23 cellular contexts compared by ENCODE assay signal in genomic region chr5:142767925-142768324, GRCh38.
"Had no signal": no experiment of that assay in that cellular context is flagged by ENCODE, and none has a peak within 500 bp of the region (broad histone marks: within the 10 kb centered on the region; RNA-seq: fewer than 3 reads in every experiment).

No MANE protein-coding gene starts in this region.

- H3K4me3 Mint-ChIP-seq: activated CD4-positive, alpha-beta memory T cell treated with anti-CD3 and anti-CD28 coated beads for 36 hours; activated naive CD4-positive, alpha-beta T cell treated with anti-CD3 and anti-CD28 coated beads for 36 hours; activated T-cell treated with anti-CD3 and anti-CD28 coated beads, Interleukin-2, amount 50 U/mL, for 72 hours; natural killer cell treated with Interleukin-12 subunit alpha and Interleukin-12 subunit beta and Interleukin-15 and Interleukin-18, amount 100 ng/mL, for 72 hours; stimulated activated naive B cell treated with anti-CD40 and anti-IgM and Interleukin-4, amounts not matched to agents 10 μg/mL and 1 μg/mL and 100 μg/mL, for 72 hours had no signal

- H3K9me3 ChIP-seq: lower lobe of right lung, right lobe of liver, transverse colon, uterus had no signal

- H3K27ac Mint-ChIP-seq: activated CD4-positive, alpha-beta memory T cell treated with anti-CD3 and anti-CD28 coated beads for 36 hours; activated naive CD4-positive, alpha-beta T cell treated with anti-CD3 and anti-CD28 coated beads for 36 hours; activated T-cell treated with anti-CD3 and anti-CD28 coated beads, Interleukin-2, amount 50 U/mL, for 72 hours; natural killer cell treated with Interleukin-12 subunit alpha and Interleukin-12 subunit beta and Interleukin-15 and Interleukin-18, amount 100 ng/mL, for 72 hours; stimulated activated naive B cell treated with anti-CD40 and anti-IgM and Interleukin-4, amounts not matched to agents 10 μg/mL and 1 μg/mL and 100 μg/mL, for 72 hours had no signal

- H3K27me3 Mint-ChIP-seq: activated CD4-positive, alpha-beta memory T cell treated with anti-CD3 and anti-CD28 coated beads for 36 hours; natural killer cell treated with Interleukin-12 subunit alpha and Interleukin-12 subunit beta and Interleukin-15 and Interleukin-18, amount 100 ng/mL, for 72 hours; stimulated activated naive B cell treated with anti-CD40 and anti-IgM and Interleukin-4, amounts not matched to agents 10 μg/mL and 1 μg/mL and 100 μg/mL, for 72 hours had no signal

- H3K36me3 Mint-ChIP-seq: activated CD4-positive, alpha-beta memory T cell treated with anti-CD3 and anti-CD28 coated beads for 36 hours; natural killer cell treated with Interleukin-12 subunit alpha and Interleukin-12 subunit beta and Interleukin-15 and Interleukin-18, amount 100 ng/mL, for 72 hours had no signal

- H3K4me3 ChIP-seq: lower lobe of right lung, right lobe of liver, smooth muscle cell, transverse colon, uterus had no signal

- DNase-seq: activated CD4-positive, alpha-beta memory T cell treated with anti-CD3 and anti-CD28 coated beads for 36 hours; activated CD4-positive, alpha-beta T cell treated with anti-CD3 and anti-CD28 coated beads for 4 hours; activated CD4-positive, CD25-positive, alpha-beta regulatory T cell; activated effector memory CD4-positive, alpha-beta T cell treated with Interleukin-2 at 50 U/mL for 16 hours; activated naive CD4-positive, alpha-beta T cell treated with anti-CD3 and anti-CD28 coated beads for 36 hours; activated T-cell treated with anti-CD3 and anti-CD28 coated beads, Interleukin-2, amount 50 U/mL, for 72 hours; amygdala; cerebellar nuclear complex; cortex of kidney; kidney; lower lobe of right lung; nucleus accumbens; right lobe of liver; stimulated activated CD4-positive, alpha-beta T cell treated with anti-CD3 and anti-CD28 coated beads, Interleukin-2, amount 100 ng/mL, for 48 hours; stimulated activated CD8-positive, alpha-beta memory T cell treated with anti-CD3 and anti-CD28 coated beads, Interleukin-4, amount 100 ng/mL, for 48 hours; stimulated activated naive B cell treated with anti-CD40 and anti-IgM and Interleukin-4, amounts not matched to agents 10 μg/mL and 1 μg/mL and 100 μg/mL, for 72 hours; T-helper 1 cell; uterus had no signal

- H3K4me1 ChIP-seq: right lobe of liver, uterus had no signal

- H3K4me2 ChIP-seq: smooth muscle cell had no signal

- H3K36me3 ChIP-seq: lower lobe of right lung, right lobe of liver, transverse colon, uterus had no signal

- H3K9me3 Mint-ChIP-seq: activated CD4-positive, alpha-beta memory T cell treated with anti-CD3 and anti-CD28 coated beads for 36 hours; activated naive CD4-positive, alpha-beta T cell treated with anti-CD3 and anti-CD28 coated beads for 36 hours; activated T-cell treated with anti-CD3 and anti-CD28 coated beads, Interleukin-2, amount 50 U/mL, for 72 hours; natural killer cell treated with Interleukin-12 subunit alpha and Interleukin-12 subunit beta and Interleukin-15 and Interleukin-18, amount 100 ng/mL, for 72 hours; stimulated activated naive B cell treated with anti-CD40 and anti-IgM and Interleukin-4, amounts not matched to agents 10 μg/mL and 1 μg/mL and 100 μg/mL, for 72 hours had no signal

- ATAC-seq: activated T-cell treated with anti-CD3 and anti-CD28 coated beads, Interleukin-2, amount 50 U/mL, for 72 hours; left lobe of liver; lower lobe of right lung; natural killer cell treated with Interleukin-12 subunit alpha and Interleukin-12 subunit beta and Interleukin-15 and Interleukin-18, amount 100 ng/mL, for 72 hours; right lobe of liver; stimulated activated naive B cell treated with anti-CD40 and anti-IgM and Interleukin-4, amounts not matched to agents 10 μg/mL and 1 μg/mL and 100 μg/mL, for 72 hours had no signal

- FAIRE-seq: kidney had no signal

- H3K27ac ChIP-seq: epithelial cell of prostate, lower lobe of right lung, right lobe of liver, uterus had no signal

- H3K27me3 ChIP-seq: right lobe of liver, transverse colon, uterus had no signal
